ENCODE assay signal across 1 cellular context in the genomic region with DNA sequence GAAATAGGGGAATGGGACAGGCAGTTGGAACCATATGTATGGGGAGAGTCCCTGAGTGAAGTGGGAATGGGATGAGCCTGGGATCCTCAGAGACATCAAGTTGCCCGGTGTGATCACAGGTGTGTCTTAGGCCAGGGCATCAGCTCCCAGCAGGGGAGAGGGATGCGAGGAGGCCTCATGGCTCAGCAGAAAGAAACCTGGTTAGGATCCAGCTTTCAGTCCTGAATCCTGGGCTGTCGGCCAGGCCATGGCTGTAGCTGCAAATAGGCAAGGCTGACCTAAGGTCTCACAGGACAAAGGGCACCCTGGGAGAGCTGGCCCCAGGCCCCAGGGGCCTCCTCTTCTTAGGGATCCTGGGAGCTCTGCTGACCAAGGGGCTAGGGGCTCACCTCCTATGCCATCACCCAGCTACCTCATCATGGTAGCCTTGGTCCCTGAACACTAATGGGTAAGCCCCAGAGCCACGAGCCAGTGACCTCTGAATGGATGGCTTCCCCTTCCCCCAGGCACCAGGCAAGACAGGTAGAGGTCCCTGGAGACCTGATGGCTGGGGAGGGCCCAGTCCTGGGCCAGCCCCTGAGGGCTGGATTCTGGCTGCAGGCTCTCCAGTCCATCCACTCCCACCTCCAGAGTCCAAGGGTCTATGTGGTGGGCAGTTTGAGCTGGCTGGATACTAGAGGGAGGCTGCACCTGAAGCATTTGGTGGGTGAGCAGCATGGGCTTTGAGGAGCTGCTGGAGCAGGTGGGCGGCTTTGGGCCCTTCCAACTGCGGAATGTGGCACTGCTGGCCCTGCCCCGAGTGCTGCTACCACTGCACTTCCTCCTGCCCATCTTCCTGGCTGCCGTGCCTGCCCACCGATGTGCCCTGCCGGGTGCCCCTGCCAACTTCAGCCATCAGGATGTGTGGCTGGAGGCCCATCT.
TF ChIP-seq lines count a peak whose summit lies in the region.

A gene with protein sequence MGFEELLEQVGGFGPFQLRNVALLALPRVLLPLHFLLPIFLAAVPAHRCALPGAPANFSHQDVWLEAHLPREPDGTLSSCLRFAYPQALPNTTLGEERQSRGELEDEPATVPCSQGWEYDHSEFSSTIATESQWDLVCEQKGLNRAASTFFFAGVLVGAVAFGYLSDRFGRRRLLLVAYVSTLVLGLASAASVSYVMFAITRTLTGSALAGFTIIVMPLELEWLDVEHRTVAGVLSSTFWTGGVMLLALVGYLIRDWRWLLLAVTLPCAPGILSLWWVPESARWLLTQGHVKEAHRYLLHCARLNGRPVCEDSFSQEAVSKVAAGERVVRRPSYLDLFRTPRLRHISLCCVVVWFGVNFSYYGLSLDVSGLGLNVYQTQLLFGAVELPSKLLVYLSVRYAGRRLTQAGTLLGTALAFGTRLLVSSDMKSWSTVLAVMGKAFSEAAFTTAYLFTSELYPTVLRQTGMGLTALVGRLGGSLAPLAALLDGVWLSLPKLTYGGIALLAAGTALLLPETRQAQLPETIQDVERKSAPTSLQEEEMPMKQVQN (plus strand): TSS at position 617 of the 921 bp plus-strand sequence. CDS start 99 bp downstream, at position 716.

TF ChIP-seq in HepG2, 621 proteins besides CTCF, POLR2A, EP300 and RAD21 (continues in another document):
- TF ChIP-seq ESRRA (CRISPR knock-in tag; IDR thresholded peaks at IDR 0.05; ENCODE audit: low read depth): peak; percentile 56; the same call in 1 of the 2 replicates
- TF ChIP-seq, protein P1, sequence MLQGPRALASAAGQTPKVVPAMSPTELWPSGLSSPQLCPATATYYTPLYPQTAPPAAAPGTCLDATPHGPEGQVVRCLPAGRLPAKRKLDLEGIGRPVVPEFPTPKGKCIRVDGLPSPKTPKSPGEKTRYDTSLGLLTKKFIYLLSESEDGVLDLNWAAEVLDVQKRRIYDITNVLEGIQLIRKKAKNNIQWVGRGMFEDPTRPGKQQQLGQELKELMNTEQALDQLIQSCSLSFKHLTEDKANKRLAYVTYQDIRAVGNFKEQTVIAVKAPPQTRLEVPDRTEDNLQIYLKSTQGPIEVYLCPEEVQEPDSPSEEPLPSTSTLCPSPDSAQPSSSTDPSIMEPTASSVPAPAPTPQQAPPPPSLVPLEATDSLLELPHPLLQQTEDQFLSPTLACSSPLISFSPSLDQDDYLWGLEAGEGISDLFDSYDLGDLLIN (CRISPR knock-in tag; IDR thresholded peaks at IDR 0.05; ENCODE audit: borderline replicate concordance): no peak
- TF ChIP-seq, protein P2, sequence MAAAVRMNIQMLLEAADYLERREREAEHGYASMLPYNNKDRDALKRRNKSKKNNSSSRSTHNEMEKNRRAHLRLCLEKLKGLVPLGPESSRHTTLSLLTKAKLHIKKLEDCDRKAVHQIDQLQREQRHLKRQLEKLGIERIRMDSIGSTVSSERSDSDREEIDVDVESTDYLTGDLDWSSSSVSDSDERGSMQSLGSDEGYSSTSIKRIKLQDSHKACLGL (CRISPR knock-in tag; IDR thresholded peaks at IDR 0.05): no peak
- TF ChIP-seq SMAD1 (CRISPR knock-in tag; IDR thresholded peaks at IDR 0.05; ENCODE audit: borderline replicate concordance, low read depth): no peak
- TF ChIP-seq, protein P3, sequence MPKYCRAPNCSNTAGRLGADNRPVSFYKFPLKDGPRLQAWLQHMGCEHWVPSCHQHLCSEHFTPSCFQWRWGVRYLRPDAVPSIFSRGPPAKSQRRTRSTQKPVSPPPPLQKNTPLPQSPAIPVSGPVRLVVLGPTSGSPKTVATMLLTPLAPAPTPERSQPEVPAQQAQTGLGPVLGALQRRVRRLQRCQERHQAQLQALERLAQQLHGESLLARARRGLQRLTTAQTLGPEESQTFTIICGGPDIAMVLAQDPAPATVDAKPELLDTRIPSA (CRISPR knock-in tag; IDR thresholded peaks at IDR 0.05; ENCODE audit: borderline replicate concordance): no peak
- TF ChIP-seq ZNF205 (CRISPR knock-in tag; IDR thresholded peaks at IDR 0.05): no peak
- TF ChIP-seq REL (CRISPR knock-in tag; conservative IDR thresholded peaks at IDR 0.05): no peak
- TF ChIP-seq ZNF468 (CRISPR knock-in tag; IDR thresholded peaks at IDR 0.05): peak; percentile 79; the same call in 1 of the 2 replicates
- no peak for TF ChIP-seq MAFK (conservative IDR thresholded peaks at IDR 0.05 in 1 of 2, IDR thresholded peaks at IDR 0.05 in 1 of 2; ENCODE audit: low read length in 2 of 2)
- no peak for TF ChIP-seq ARNTL (CRISPR knock-in tag; IDR thresholded peaks at IDR 0.05)
- TF ChIP-seq KDM6A (CRISPR knock-in tag; IDR thresholded peaks at IDR 0.05; ENCODE audit: low read depth): peak; percentile 66
- TF ChIP-seq, protein P4, sequence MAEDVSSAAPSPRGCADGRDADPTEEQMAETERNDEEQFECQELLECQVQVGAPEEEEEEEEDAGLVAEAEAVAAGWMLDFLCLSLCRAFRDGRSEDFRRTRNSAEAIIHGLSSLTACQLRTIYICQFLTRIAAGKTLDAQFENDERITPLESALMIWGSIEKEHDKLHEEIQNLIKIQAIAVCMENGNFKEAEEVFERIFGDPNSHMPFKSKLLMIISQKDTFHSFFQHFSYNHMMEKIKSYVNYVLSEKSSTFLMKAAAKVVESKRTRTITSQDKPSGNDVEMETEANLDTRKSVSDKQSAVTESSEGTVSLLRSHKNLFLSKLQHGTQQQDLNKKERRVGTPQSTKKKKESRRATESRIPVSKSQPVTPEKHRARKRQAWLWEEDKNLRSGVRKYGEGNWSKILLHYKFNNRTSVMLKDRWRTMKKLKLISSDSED (CRISPR knock-in tag; IDR thresholded peaks at IDR 0.05): peak; percentile 84; the same call in 1 of the 2 replicates
- no peak for TF ChIP-seq ZBTB21 (CRISPR knock-in tag; IDR thresholded peaks at IDR 0.05)
- peak; percentile 63 for TF ChIP-seq RBFOX2 (IDR thresholded peaks at IDR 0.05; ENCODE audit: low read depth, low read length)
- no peak for TF ChIP-seq ZNF484 (CRISPR knock-in tag; IDR thresholded peaks at IDR 0.05; ENCODE audit: borderline replicate concordance, low read depth)
- no peak for TF ChIP-seq RFX3 (CRISPR knock-in tag; IDR thresholded peaks at IDR 0.05)
- no peak for TF ChIP-seq FOXA1 (IDR thresholded peaks at IDR 0.05)
- TF ChIP-seq FOXA1 (CRISPR knock-in tag; IDR thresholded peaks at IDR 0.05): no peak
- TF ChIP-seq RARA (CRISPR knock-in tag; IDR thresholded peaks at IDR 0.05): peak; percentile 56
- 0 out of 2 replicates have a peak, but pooled peaks have one; percentile 41 for TF ChIP-seq KMT2B (CRISPR knock-in tag; IDR thresholded peaks at IDR 0.05)
- TF ChIP-seq ZNF598 (CRISPR knock-in tag; IDR thresholded peaks at IDR 0.05; ENCODE audit: borderline replicate concordance): no peak
- TF ChIP-seq, protein P5, sequence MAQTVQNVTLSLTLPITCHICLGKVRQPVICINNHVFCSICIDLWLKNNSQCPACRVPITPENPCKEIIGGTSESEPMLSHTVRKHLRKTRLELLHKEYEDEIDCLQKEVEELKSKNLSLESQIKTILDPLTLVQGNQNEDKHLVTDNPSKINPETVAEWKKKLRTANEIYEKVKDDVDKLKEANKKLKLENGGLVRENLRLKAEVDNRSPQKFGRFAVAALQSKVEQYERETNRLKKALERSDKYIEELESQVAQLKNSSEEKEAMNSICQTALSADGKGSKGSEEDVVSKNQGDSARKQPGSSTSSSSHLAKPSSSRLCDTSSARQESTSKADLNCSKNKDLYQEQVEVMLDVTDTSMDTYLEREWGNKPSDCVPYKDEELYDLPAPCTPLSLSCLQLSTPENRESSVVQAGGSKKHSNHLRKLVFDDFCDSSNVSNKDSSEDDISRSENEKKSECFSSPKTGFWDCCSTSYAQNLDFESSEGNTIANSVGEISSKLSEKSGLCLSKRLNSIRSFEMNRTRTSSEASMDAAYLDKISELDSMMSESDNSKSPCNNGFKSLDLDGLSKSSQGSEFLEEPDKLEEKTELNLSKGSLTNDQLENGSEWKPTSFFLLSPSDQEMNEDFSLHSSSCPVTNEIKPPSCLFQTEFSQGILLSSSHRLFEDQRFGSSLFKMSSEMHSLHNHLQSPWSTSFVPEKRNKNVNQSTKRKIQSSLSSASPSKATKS (CRISPR knock-in tag; IDR thresholded peaks at IDR 0.05): no peak
- TF ChIP-seq ZNF766 (CRISPR knock-in tag; IDR thresholded peaks at IDR 0.05; ENCODE audit: borderline replicate concordance): peak; percentile 66; the same call in 1 of the 2 replicates
- TF ChIP-seq, protein P6, sequence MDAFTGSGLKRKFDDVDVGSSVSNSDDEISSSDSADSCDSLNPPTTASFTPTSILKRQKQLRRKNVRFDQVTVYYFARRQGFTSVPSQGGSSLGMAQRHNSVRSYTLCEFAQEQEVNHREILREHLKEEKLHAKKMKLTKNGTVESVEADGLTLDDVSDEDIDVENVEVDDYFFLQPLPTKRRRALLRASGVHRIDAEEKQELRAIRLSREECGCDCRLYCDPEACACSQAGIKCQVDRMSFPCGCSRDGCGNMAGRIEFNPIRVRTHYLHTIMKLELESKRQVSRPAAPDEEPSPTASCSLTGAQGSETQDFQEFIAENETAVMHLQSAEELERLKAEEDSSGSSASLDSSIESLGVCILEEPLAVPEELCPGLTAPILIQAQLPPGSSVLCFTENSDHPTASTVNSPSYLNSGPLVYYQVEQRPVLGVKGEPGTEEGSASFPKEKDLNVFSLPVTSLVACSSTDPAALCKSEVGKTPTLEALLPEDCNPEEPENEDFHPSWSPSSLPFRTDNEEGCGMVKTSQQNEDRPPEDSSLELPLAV (CRISPR knock-in tag; conservative IDR thresholded peaks at IDR 0.05; ENCODE audit: low read depth): no peak
- TF ChIP-seq, protein P7, sequence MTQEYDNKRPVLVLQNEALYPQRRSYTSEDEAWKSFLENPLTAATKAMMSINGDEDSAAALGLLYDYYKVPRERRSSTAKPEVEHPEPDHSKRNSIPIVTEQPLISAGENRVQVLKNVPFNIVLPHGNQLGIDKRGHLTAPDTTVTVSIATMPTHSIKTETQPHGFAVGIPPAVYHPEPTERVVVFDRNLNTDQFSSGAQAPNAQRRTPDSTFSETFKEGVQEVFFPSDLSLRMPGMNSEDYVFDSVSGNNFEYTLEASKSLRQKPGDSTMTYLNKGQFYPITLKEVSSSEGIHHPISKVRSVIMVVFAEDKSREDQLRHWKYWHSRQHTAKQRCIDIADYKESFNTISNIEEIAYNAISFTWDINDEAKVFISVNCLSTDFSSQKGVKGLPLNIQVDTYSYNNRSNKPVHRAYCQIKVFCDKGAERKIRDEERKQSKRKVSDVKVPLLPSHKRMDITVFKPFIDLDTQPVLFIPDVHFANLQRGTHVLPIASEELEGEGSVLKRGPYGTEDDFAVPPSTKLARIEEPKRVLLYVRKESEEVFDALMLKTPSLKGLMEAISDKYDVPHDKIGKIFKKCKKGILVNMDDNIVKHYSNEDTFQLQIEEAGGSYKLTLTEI (CRISPR knock-in tag; conservative IDR thresholded peaks at IDR 0.05): no peak
- no peak for TF ChIP-seq ZNF3 (CRISPR knock-in tag; IDR thresholded peaks at IDR 0.05)
- TF ChIP-seq NCOA1 (CRISPR knock-in tag; IDR thresholded peaks at IDR 0.05): no peak
- no peak for TF ChIP-seq KLF15 (CRISPR knock-in tag; IDR thresholded peaks at IDR 0.05; ENCODE audit: borderline replicate concordance)
- TF ChIP-seq, protein P8, sequence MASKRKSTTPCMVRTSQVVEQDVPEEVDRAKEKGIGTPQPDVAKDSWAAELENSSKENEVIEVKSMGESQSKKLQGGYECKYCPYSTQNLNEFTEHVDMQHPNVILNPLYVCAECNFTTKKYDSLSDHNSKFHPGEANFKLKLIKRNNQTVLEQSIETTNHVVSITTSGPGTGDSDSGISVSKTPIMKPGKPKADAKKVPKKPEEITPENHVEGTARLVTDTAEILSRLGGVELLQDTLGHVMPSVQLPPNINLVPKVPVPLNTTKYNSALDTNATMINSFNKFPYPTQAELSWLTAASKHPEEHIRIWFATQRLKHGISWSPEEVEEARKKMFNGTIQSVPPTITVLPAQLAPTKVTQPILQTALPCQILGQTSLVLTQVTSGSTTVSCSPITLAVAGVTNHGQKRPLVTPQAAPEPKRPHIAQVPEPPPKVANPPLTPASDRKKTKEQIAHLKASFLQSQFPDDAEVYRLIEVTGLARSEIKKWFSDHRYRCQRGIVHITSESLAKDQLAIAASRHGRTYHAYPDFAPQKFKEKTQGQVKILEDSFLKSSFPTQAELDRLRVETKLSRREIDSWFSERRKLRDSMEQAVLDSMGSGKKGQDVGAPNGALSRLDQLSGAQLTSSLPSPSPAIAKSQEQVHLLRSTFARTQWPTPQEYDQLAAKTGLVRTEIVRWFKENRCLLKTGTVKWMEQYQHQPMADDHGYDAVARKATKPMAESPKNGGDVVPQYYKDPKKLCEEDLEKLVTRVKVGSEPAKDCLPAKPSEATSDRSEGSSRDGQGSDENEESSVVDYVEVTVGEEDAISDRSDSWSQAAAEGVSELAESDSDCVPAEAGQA (IDR thresholded peaks at IDR 0.05; ENCODE audit: low read depth): peak; percentile 21; the same call in 1 of the 2 replicates
- TF ChIP-seq, protein P8 (CRISPR knock-in tag; IDR thresholded peaks at IDR 0.05; ENCODE audit: borderline replicate concordance): no peak
- TF ChIP-seq ZNF773 (CRISPR knock-in tag; IDR thresholded peaks at IDR 0.05; ENCODE audit: borderline replicate concordance): no peak
- TF ChIP-seq RFX5 (IDR thresholded peaks at IDR 0.05; ENCODE audit: low read depth, low read length): no peak
- no peak for TF ChIP-seq ZNF33B (CRISPR knock-in tag; IDR thresholded peaks at IDR 0.05)
- no peak for TF ChIP-seq MIXL1 (CRISPR knock-in tag; IDR thresholded peaks at IDR 0.05)
- TF ChIP-seq, protein P9, sequence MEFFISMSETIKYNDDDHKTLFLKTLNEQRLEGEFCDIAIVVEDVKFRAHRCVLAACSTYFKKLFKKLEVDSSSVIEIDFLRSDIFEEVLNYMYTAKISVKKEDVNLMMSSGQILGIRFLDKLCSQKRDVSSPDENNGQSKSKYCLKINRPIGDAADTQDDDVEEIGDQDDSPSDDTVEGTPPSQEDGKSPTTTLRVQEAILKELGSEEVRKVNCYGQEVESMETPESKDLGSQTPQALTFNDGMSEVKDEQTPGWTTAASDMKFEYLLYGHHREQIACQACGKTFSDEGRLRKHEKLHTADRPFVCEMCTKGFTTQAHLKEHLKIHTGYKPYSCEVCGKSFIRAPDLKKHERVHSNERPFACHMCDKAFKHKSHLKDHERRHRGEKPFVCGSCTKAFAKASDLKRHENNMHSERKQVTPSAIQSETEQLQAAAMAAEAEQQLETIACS (CRISPR knock-in tag; IDR thresholded peaks at IDR 0.05): no peak
- TF ChIP-seq MIER2 (CRISPR knock-in tag; IDR thresholded peaks at IDR 0.05): no peak; the same call in 1 of the 2 replicates
- TF ChIP-seq NR2F1 (CRISPR knock-in tag; IDR thresholded peaks at IDR 0.05): peak; percentile 64 to 75; a peak in 3 of 4 replicates
